Comparison of ENCODE assay signal across 8 cellular contexts in the genomic region with DNA sequence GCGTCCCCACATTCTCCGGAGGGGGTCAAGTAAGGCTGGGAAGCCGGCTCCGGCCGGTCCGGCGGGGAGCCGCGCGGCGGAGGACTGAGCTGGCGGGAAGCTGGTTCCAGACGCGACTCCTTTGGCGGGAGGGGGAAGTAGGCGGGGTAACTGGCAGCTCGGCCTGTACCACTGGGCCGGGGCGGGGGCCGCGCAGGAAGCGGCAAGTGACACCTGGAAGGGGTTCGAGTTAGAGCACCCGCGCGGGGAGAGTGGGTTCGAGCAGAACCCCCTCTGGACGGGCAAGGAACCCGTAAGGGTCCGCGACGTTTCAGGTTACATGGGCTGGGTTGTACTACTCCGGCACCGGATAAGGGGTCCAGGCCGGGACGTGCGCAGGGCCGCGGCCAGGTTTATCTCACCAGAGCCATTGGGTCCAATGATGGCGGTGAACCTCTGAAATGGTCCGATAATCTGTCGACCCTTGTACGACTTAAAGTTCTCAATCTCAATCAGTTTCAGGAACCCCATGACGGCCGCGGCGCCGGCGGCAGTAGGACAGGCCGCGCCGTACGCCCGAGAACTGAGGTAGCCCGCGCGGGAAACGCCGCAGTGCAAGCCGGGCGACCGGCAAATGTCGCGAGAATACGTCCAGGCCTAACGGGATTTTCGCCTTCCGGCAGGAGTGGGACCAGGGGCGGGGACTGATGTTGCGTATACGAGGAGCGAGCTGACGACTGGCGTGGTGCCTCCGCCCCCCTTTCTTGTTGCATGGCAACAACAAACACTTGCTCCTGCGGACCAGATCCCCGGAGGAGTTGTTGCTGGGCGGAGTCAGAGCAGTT. TPM values are rescaled to one million over a fixed set of nuclear protein-coding genes. Genes with fewer than 3 reads are reported as not detected.
A peak's percentile ranks its signal among the peaks of the same experiment; 100 is the strongest.
DNase-seq lines count a peak whose midpoint lies in the region; ATAC-seq and TF ChIP-seq lines count a peak whose summit lies in the region.

A gene (plus strand): TSS at position 783 of the 824 bp plus-strand sequence. CDS start 3,404 bp downstream, outside the sequence.
A gene (minus strand): TSS at position 564 of the 824 bp plus-strand sequence. CDS start 54 bp downstream, at position 510.

- peaks cover 2% of the 10 kb centered on the region for H3K36me3 Mint-ChIP-seq in activated T-cell treated with anti-CD3 and anti-CD28 coated beads, Interleukin-2, amount 50 U/mL, for 4 hours (ENCODE audit: insufficient read depth)

- TF ChIP-seq POLR2A in erythroblast (IDR thresholded peaks at IDR 0.05; ENCODE audit: low read length) = peak; percentile 90

- no peaks in the 10 kb centered on the region for H3K9me3 Mint-ChIP-seq in activated T-cell treated with anti-CD3 and anti-CD28 coated beads, Interleukin-2, amount 50 U/mL, for 4 hours

- peak; percentile 93 for ATAC-seq in GM21723 (IDR thresholded peaks at IDR 0.05; ENCODE audit: unreplicated experiment)
- peak; percentile 92 to 93 for ATAC-seq in activated T-cell treated with anti-CD3 and anti-CD28 coated beads, Interleukin-2, amount 50 U/mL, for 4 hours

- peak within 1 kb of the TSS; percentile 58 for H3K4me3 ChIP-seq in PC-9

- in situ Hi-C loops in KBM-7 (cut with MboI; ENCODE audit: low pct_unique_long_range_greater_than_20kb, low sequenced_read_pairs) = no loop called here

- H3K36me3 ChIP-seq in PC-9 (ENCODE audit: low read depth) = no peaks in the 10 kb centered on the region

- H3K27ac ChIP-seq in PC-9 = peak within 1 kb of the TSS; percentile 49; the same call in 1 of the 2 replicates

- H3K4me1 Mint-ChIP-seq in activated T-cell treated with anti-CD3 and anti-CD28 coated beads, Interleukin-2, amount 50 U/mL, for 4 hours (ENCODE audit: low read depth) = peaks cover 26% of the 10 kb centered on the region

- H3K4me2 ChIP-seq in PC-9 = peak within 1 kb of the TSS; percentile 75

- H3K9me3 ChIP-seq in PC-9 (ENCODE audit: insufficient read depth, low read depth) = no peaks in the 10 kb centered on the region

- DNase-seq in DMS53 treated with DMSO at 0.1 percent for 48 hours (lab: John Stamatoyannopoulos, UW; ENCODE audit: unreplicated experiment) (peak; percentile 90), KBM-7 (peak; percentile 99), PC-9 (peak; percentile 82 to 99), erythroblast (lab: John Stamatoyannopoulos, UW) (peak; percentile 97 to 98), mucosa of gallbladder (ENCODE audit: low spot score) (peak; percentile 99)
- peak; percentile 98 for DNase-seq in activated T-cell treated with anti-CD3 and anti-CD28 coated beads, Interleukin-2, amount 50 U/mL, for 4 hours
- peak; percentile 96 for DNase-seq in stimulated activated CD8-positive, alpha-beta memory T cell treated with anti-CD3 and anti-CD28 coated beads, Interleukin-4, amount 100 ng/mL, for 24 hours (ENCODE audit: low read depth)

- peak within 1 kb of the TSS; percentile 96 for H3K4me3 Mint-ChIP-seq in activated T-cell treated with anti-CD3 and anti-CD28 coated beads, Interleukin-2, amount 50 U/mL, for 4 hours

- no peaks in the 10 kb centered on the region for H3F3A ChIP-seq in PC-9 (ENCODE audit: insufficient read depth, low read depth)

- no peaks in the 10 kb centered on the region for H3K4me1 ChIP-seq in PC-9 (replicated peaks; ENCODE audit: insufficient read depth)

- H3K27me3 Mint-ChIP-seq in activated T-cell treated with anti-CD3 and anti-CD28 coated beads, Interleukin-2, amount 50 U/mL, for 4 hours (ENCODE audit: low read depth) = no peaks in the 10 kb centered on the region

- H2AFZ ChIP-seq in PC-9 = 0 out of 2 replicates have a peak within 1 kb of the TSS, but pooled peaks have one; percentile 39

- no peaks in the 10 kb centered on the region for H3K27me3 ChIP-seq in PC-9 (ENCODE audit: insufficient read depth, low read depth)

- CTCF ChIA-PET in PC-9 (lab: Charles Lee) = interaction anchor here (0.6 to 1.4 kb wide), 6 partner anchors 13 to 1217 kb away, joined by 3 to 5 read pairs (median 3); no protein-coding TSS in a partner anchor

- TF ChIP-seq CTCF in PC-9 (conservative IDR thresholded peaks at IDR 0.05) = no peak

- BruUV-seq in PC-9 (replicated peaks; lab: Mats Ljungman, UMichigan) = no TSS peak

- POLR2A ChIA-PET in PC-9 (lab: Charles Lee; ENCODE audit: unreplicated experiment) = interaction anchor here (0.5 to 1.2 kb wide), 8 partner anchors 80 to 1586 kb away, joined by 3 to 6 read pairs (median 4); a partner anchor contains a TSS

- no peaks in the 10 kb centered on the region for H3K9me2 ChIP-seq in PC-9 (ENCODE audit: insufficient read depth)

- H4K20me1 ChIP-seq in PC-9 (ENCODE audit: insufficient read depth) = no peaks in the 10 kb centered on the region

- peaks cover 37% of the 10 kb centered on the region for H3K79me2 ChIP-seq in PC-9 (ENCODE audit: low read depth)

- intact Hi-C loops in PC-9 (cut with micrococcal nuclease; ENCODE audit: unreplicated experiment) = loop anchor here (2.0 to 5.0 kb wide), 2 partner anchors 18 to 140 kb away; a partner anchor contains a TSS

RNA-seq across cellular contexts. Expression of the first gene that starts in this region (rescaled TPM):
- total RNA-seq in PC-9 (2021) (2.2 and 4.5 TPM in 2 replicates), mucosa of gallbladder (2.6 TPM)
- 1 to 10 TPM in 2 of 3 donors, under 1 TPM in 1; 0.43 to 1.5 (median 1.0) TPM for total RNA-seq in activated T-cell treated with anti-CD3 and anti-CD28 coated beads, Interleukin-2, amount 50 U/mL, for 4 hours

RNA-seq across cellular contexts. Expression of the second gene that starts in this region (rescaled TPM):
- total RNA-seq in PC-9 (2021) (114 and 162 TPM in 2 replicates), mucosa of gallbladder (65.6 TPM)
- total RNA-seq in activated T-cell treated with anti-CD3 and anti-CD28 coated beads, Interleukin-2, amount 50 U/mL, for 4 hours = 100 to 1,000 TPM in 2 of 3 donors, 10 to 100 TPM in 1; 93.9 to 125 (median 109) TPM

Comparison
In these comparisons a context has a peak if more than half of its experiments do, and no peak if none do; other contexts are left out.
1. Peak in every context shown above with its lines: DNase-seq, ATAC-seq, H3K4me3 ChIP-seq and H3K27ac ChIP-seq.